Comparison of ENCODE assay signal across 17 cellular contexts in the genomic region with DNA sequence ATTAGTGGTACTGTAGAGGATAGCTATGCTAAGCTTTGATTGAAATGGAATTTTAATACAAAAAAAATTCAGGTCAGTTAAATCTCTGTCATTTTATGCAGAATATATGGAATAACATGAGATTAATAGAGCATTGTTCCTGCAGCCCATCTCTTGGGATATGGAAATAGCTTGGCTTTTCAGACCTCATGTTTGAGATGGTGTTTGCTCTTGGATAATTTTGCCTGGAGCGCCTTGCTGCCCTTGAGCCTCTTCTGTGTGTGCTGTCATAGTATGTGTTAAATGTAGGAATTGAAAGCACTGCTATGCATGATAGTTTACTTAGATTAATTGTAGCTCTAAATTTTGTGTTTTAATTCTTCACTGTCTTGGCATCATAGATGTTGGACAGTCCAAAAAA.
"Had no signal": no experiment of that assay in that cellular context is flagged by ENCODE, and none has a peak within 500 bp of the region (broad histone marks: within the 10 kb centered on the region; RNA-seq: fewer than 3 reads in every experiment).

No MANE protein-coding gene starts in this region.

- H3K4me3 ChIP-seq: dorsolateral prefrontal cortex, gastroesophageal sphincter, suprapubic skin, thyroid gland had no signal

- H3K4me3 Mint-ChIP-seq: naive B cell, nephron progenitor cell, type B pancreatic cell had no signal

- H3K36me3 Mint-ChIP-seq: naive B cell had no signal

- H3K27ac Mint-ChIP-seq: nephron progenitor cell, type B pancreatic cell had no signal

- H3K27me3 Mint-ChIP-seq: naive B cell, type B pancreatic cell had no signal

- DNase-seq: cortex of kidney; dorsolateral prefrontal cortex; effector CD8-positive, alpha-beta T cell; left ventricle myocardium superior; mesendoderm; naive B cell; nephron progenitor cell; right cardiac atrium; small intestine; stimulated activated CD4-positive, alpha-beta T cell treated with anti-CD3 and anti-CD28 coated beads, Interleukin-2, amount 100 ng/mL, for 48 hours; stimulated activated naive CD8-positive, alpha-beta T cell treated with anti-CD3 and anti-CD28 coated beads, Interleukin-15, Interleukin-2, amounts not matched to agents 100 U/mL and 50 U/mL, for 24 hours; thyroid gland had no signal

- H3K27ac ChIP-seq: dorsolateral prefrontal cortex, gastroesophageal sphincter, suprapubic skin, thyroid gland had no signal

- H3K36me3 ChIP-seq: gastroesophageal sphincter, suprapubic skin, thyroid gland had no signal

- H3K9me3 Mint-ChIP-seq: type B pancreatic cell had no signal

- H3K27me3 ChIP-seq: dorsolateral prefrontal cortex, gastroesophageal sphincter, suprapubic skin, thyroid gland had no signal

- ATAC-seq: gastroesophageal sphincter; right cardiac atrium; stimulated activated naive CD8-positive, alpha-beta T cell treated with anti-CD3 and anti-CD28 coated beads, Interleukin-15, Interleukin-2, amounts not matched to agents 100 U/mL and 50 U/mL, for 24 hours had no signal

- H3K9me3 ChIP-seq: gastroesophageal sphincter, suprapubic skin, thyroid gland had no signal

- FAIRE-seq: endometrium, small intestine, urothelium cell line had no signal
